ENCODE assay signal across 12 cellular contexts in the genomic region with DNA sequence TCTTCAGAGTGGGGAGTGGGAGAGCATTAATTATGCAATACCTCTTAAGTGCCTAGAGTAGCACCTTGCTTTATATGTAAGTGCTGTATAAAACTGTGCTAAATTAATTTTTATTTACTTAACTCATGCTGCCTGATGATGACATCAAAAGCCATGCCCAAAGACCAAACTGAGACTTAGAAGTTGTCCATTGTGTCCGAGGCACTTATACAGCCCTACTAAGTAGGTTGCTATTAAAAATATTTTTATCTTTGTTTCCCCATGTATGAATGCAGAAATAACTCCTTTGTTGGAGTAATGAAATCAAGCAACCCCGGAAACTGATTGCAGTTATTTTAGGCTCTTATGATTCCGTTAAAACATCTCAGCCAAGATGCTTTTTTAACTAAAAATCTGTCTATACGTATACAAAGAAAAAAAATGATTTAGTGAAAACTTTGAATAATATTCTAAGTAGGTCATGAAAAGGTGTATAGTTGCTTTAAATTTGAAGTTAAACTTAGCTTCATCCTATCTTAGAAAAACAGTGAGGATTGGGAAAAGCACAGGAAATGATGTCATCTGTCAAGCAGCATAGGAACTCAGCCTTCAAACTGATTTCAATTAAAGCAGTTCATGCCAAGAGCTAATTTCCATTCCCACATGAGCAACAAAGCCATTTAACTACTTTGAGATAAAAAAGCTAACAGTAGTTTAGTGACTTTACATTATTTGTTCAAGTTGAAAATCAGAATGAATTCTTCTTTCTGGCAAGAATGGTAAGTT. TPM values are rescaled to one million over a fixed set of nuclear protein-coding genes. Genes with fewer than 3 reads are reported as not detected.
DNase-seq lines count a peak whose midpoint lies in the region; ATAC-seq and TF ChIP-seq lines count a peak whose summit lies in the region.
"Had no signal": no experiment of that assay in that cellular context is flagged by ENCODE, and none has a peak within 500 bp of the region (broad histone marks: within the 10 kb centered on the region; RNA-seq: fewer than 3 reads in every experiment).

No MANE protein-coding gene starts in this region.

- peak; percentile 24 for ATAC-seq in left lobe of liver
- no peak for ATAC-seq in HG02642 (IDR thresholded peaks at IDR 0.05; ENCODE audit: poor library complexity, unreplicated experiment)
- ATAC-seq in HG03175 (IDR thresholded peaks at IDR 0.05; ENCODE audit: unreplicated experiment) = no peak

- DNase-seq in NCI-H226 (peak; percentile 71), dermis blood vessel endothelial cell (peak; percentile 90), left lobe of liver (ENCODE audit: low spot score) (no peak), tibial nerve (ENCODE audit: low spot score in 2 of 2) (no peak)
- no peak for DNase-seq in activated naive CD4-positive, alpha-beta T cell (lab: John Stamatoyannopoulos, UW)
- DNase-seq: activated CD4-positive, alpha-beta T cell treated with anti-CD3 and anti-CD28 coated beads, Interleukin-2, amount 10 ng/mL, durations not matched to agents 7 days and 5 days; amygdala; GF-D8; retina; stimulated activated naive CD4-positive, alpha-beta T cell had no signal

- H3K27ac ChIP-seq in tibial nerve = peak overlapping the region; percentile 7 to 82 (median 44)

- peak in 1 of 2 donors; percentile 38 for TF ChIP-seq EP300 in tibial nerve (IDR thresholded peaks at IDR 0.05)

- WGBS in tibial nerve, 2 donors = 21 to 26% methylated on average over 4 of the region's 4 CpGs

- H3K27me3 ChIP-seq in tibial nerve = no peaks in the 10 kb centered on the region

- peaks cover 0 to 46% (median 0%) of the 10 kb centered on the region in 3 donors for H3K36me3 ChIP-seq in tibial nerve

- no peak for TF ChIP-seq CTCF in tibial nerve (IDR thresholded peaks at IDR 0.05)

- H3K9me3 ChIP-seq in tibial nerve = no peaks in the 10 kb centered on the region

- peak overlapping the region in 1 of 4 donors; percentile 1 for H3K4me3 ChIP-seq in tibial nerve

- peaks cover 0 to 38% (median 10%) of the 10 kb centered on the region in 4 donors for H3K4me1 ChIP-seq in tibial nerve

- no peak for TF ChIP-seq POLR2A in tibial nerve (IDR thresholded peaks at IDR 0.05)

RNA-seq across cellular contexts. Expression of a gene that starts 43.0 kb away (rescaled TPM):
- total RNA-seq in dermis blood vessel endothelial cell (122 and 163 TPM in 2 replicates), left lobe of liver (2.7 TPM), tibial nerve (100 to 1,000 TPM; 144 to 293 (median 234) TPM)

Comparison
In these comparisons a context has a peak if more than half of its experiments do, and no peak if none do; other contexts are left out.
1. DNase-seq: peak in NCI-H226 (single experiment) and dermis blood vessel endothelial cell (single experiment); none in left lobe of liver (single experiment), tibial nerve (0 of 2) and activated naive CD4-positive, alpha-beta T cell (0 of 4).
2. RNA of a gene that starts 43.0 kb away (total RNA-seq): 144 to 293 TPM in tibial nerve and 122 to 163 TPM in dermis blood vessel endothelial cell; 2.7 TPM in left lobe of liver (single experiment); every median in the first group is over 10 times any median in the second.